ENCODE assay signal across 1 cellular context in genomic region chr6:7053125-7053784, GRCh38.
A peak's percentile ranks its signal among the peaks of the same experiment; 100 is the strongest.
TF ChIP-seq lines count a peak whose summit lies in the region.

No MANE protein-coding gene starts in this region.

TF ChIP-seq in H1, 55 proteins besides CTCF, POLR2A, EP300 and RAD21 (continued from another document):
- TF ChIP-seq USF2 (IDR thresholded peaks at IDR 0.05; ENCODE audit: low read length): no peak
- no peak for TF ChIP-seq FOSL1 (IDR thresholded peaks at IDR 0.05; ENCODE audit: insufficient read depth, low read depth, low read length)
- peak; percentile 60 for TF ChIP-seq E2F6 (IDR thresholded peaks at IDR 0.05)
- TF ChIP-seq POU5F1 (IDR thresholded peaks at IDR 0.05; ENCODE audit: low read depth, low read length): no peak
- no peak for TF ChIP-seq ATF2 (IDR thresholded peaks at IDR 0.05; ENCODE audit: low read length)
- TF ChIP-seq RFX5 (IDR thresholded peaks at IDR 0.05; ENCODE audit: borderline replicate concordance, low read depth, low read length): no peak
- TF ChIP-seq SRF (IDR thresholded peaks at IDR 0.05; ENCODE audit: low read depth, low read length): no peak
- TF ChIP-seq RBBP5 (IDR thresholded peaks at IDR 0.05; ENCODE audit: borderline replicate concordance, low read depth, low read length): no peak
- TF ChIP-seq MAX (IDR thresholded peaks at IDR 0.05): peak; percentile 60
